1 cellular context compared by ENCODE assay signal in genomic region chr13:28440774-28441532, GRCh38.
TF ChIP-seq lines count a peak whose summit lies in the region.

No MANE protein-coding gene starts in this region.

TF ChIP-seq in GM12878, 131 proteins besides CTCF, POLR2A, EP300 and RAD21:
- TF ChIP-seq E2F8 (IDR thresholded peaks at IDR 0.05; ENCODE audit: low read depth, partially characterized antibody) (no peak), RAD51 (IDR thresholded peaks at IDR 0.05) (peak; percentile 58; the same call in 1 of the 2 replicates)
